ENCODE assay signal across 8 cellular contexts in the genomic region with DNA sequence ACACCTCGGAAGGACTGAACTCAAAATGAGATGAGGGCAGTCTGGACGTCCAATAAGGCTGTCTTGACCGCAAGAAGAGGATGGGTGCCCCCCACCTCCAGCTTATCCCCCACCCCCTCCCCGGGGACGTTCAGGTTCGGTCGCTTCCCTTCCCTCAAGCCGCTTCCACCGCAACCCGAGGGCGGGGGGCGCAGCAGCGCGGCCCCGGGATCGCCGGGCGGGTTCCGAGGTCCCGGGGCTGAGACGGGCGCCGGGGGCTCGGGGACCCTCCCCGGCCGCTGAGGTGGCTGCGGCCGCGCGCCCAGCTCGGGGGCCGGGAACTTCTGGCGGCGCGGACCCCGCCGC. TPM values are rescaled to one million over a fixed set of nuclear protein-coding genes. Genes with fewer than 3 reads are reported as not detected.
DNase-seq lines count a peak whose midpoint lies in the region; ATAC-seq and TF ChIP-seq lines count a peak whose summit lies in the region.

No MANE protein-coding gene starts in this region.

- no peak for TF ChIP-seq CTCF in OCI-LY3 (IDR thresholded peaks at IDR 0.05; ENCODE audit: low read depth, low read length)
- no peak for TF ChIP-seq CTCF in endothelial cell (IDR thresholded peaks at IDR 0.05; ENCODE audit: unreplicated experiment)
- no peak for TF ChIP-seq CTCF in nephron progenitor cell (IDR thresholded peaks at IDR 0.05)

- peaks cover 28% of the 10 kb centered on the region for H3K79me2 ChIP-seq in OCI-LY3 (ENCODE audit: low read length)

- H3K36me3 ChIP-seq in BLaER1 treated with 17β-estradiol and CSF1 and Interleukin-3, amounts not matched to agents 10 nM and 100 nM = peaks cover 0 to 54% (median 29%) of the 10 kb centered on the region in 11 experiments; a peak in 14 of 22 replicates
- H3K36me3 ChIP-seq in OCI-LY3 (replicated peaks; ENCODE audit: low read depth, low read length) = peaks cover 20% of the 10 kb centered on the region

- peak overlapping the region; percentile 70 to 89 (median 82) for H3K4me2 ChIP-seq in BLaER1 treated with 17β-estradiol and CSF1 and Interleukin-3, amounts not matched to agents 10 nM and 100 nM
- H3K4me2 ChIP-seq in OCI-LY3 (ENCODE audit: low read length) = peak overlapping the region; percentile 87

- H3K27ac Mint-ChIP-seq in endothelial cell (ENCODE audit: unreplicated experiment) = no peak overlapping the region
- peak overlapping the region; percentile 96 for H3K27ac Mint-ChIP-seq in nephron progenitor cell

- H3K36me3 Mint-ChIP-seq in endothelial cell (ENCODE audit: low read depth, unreplicated experiment) (peaks cover 13% of the 10 kb centered on the region), nephron progenitor cell (ENCODE audit: low read depth) (peaks cover 65% of the 10 kb centered on the region)

- peak; percentile 14 for ATAC-seq in GM21526 (IDR thresholded peaks at IDR 0.05; ENCODE audit: low FRiP score, unreplicated experiment)
- no peak for ATAC-seq in GM18511 (IDR thresholded peaks at IDR 0.05; ENCODE audit: unreplicated experiment)

- H3K9ac ChIP-seq in BLaER1 treated with 17β-estradiol and CSF1 and Interleukin-3, amounts not matched to agents 10 nM and 100 nM = peak overlapping the region; percentile 95 to 97 (median 96)
- peak overlapping the region; percentile 81 for H3K9ac ChIP-seq in OCI-LY3 (ENCODE audit: low read length)

- peaks cover 5 to 35% (median 24%) of the 10 kb centered on the region in 11 experiments; a peak in 20 of 22 replicates for H3K9me3 ChIP-seq in BLaER1 treated with 17β-estradiol and CSF1 and Interleukin-3, amounts not matched to agents 10 nM and 100 nM (replicated peaks in 1 of 11)
- no peaks in the 10 kb centered on the region for H3K9me3 ChIP-seq in OCI-LY3 (ENCODE audit: insufficient read depth, low read length)

- H4K20me1 ChIP-seq in BLaER1 treated with 17β-estradiol and CSF1 and Interleukin-3, amounts not matched to agents 10 nM and 100 nM = peaks cover 0 to 15% (median 0%) of the 10 kb centered on the region in 11 experiments; a peak in 5 of 22 replicates
- H4K20me1 ChIP-seq in OCI-LY3 (ENCODE audit: insufficient read depth, low read length) = no peaks in the 10 kb centered on the region

- DNase-seq in endothelial cell (ENCODE audit: low spot score) (no peak), nephron progenitor cell (no peak), NCI-H2227 (lab: John Stamatoyannopoulos, UW; ENCODE audit: unreplicated experiment) (no peak), NCI-H1092 (lab: John Stamatoyannopoulos, UW) (no peak)

- H3K27me3 ChIP-seq in BLaER1 treated with 17β-estradiol and CSF1 and Interleukin-3, amounts not matched to agents 10 nM and 100 nM = no peaks in the 10 kb centered on the region
- no peaks in the 10 kb centered on the region for H3K27me3 ChIP-seq in OCI-LY3 (ENCODE audit: low read depth, low read length)

- peak overlapping the region; percentile 81 to 98 (median 88) for H3K4me3 ChIP-seq in BLaER1 treated with 17β-estradiol and CSF1 and Interleukin-3, amounts not matched to agents 10 nM and 100 nM
- H3K4me3 ChIP-seq in OCI-LY3 (ENCODE audit: low read length) = peak overlapping the region; percentile 93

- H3K4me1 Mint-ChIP-seq in endothelial cell (ENCODE audit: unreplicated experiment) (peaks cover 28% of the 10 kb centered on the region), nephron progenitor cell (peaks cover 46% of the 10 kb centered on the region)

- H3K4me3 Mint-ChIP-seq in endothelial cell (ENCODE audit: unreplicated experiment) = peak overlapping the region; percentile 88
- peak overlapping the region; percentile 87 for H3K4me3 Mint-ChIP-seq in nephron progenitor cell

- peak overlapping the region; percentile 86 for H2AFZ ChIP-seq in OCI-LY3 (ENCODE audit: low read depth, low read length)

- H3K4me1 ChIP-seq in BLaER1 treated with 17β-estradiol and CSF1 and Interleukin-3, amounts not matched to agents 10 nM and 100 nM = peaks cover 21 to 33% (median 22%) of the 10 kb centered on the region in 10 experiments
- H3K4me1 ChIP-seq in OCI-LY3 (ENCODE audit: low read length) = peaks cover 23% of the 10 kb centered on the region

- peaks cover 8% of the 10 kb centered on the region for H3K27me3 Mint-ChIP-seq in endothelial cell (ENCODE audit: unreplicated experiment)
- H3K27me3 Mint-ChIP-seq in nephron progenitor cell (ENCODE audit: low read depth, poor library complexity) = peaks cover 3% of the 10 kb centered on the region

- peak overlapping the region; percentile 81 to 97 (median 95) for H3K27ac ChIP-seq in BLaER1 treated with 17β-estradiol and CSF1 and Interleukin-3, amounts not matched to agents 10 nM and 100 nM
- H3K27ac ChIP-seq in OCI-LY3 (ENCODE audit: low read length) = peak overlapping the region; percentile 41; the same call in 1 of the 2 replicates

- no peaks in the 10 kb centered on the region for H3K9me3 Mint-ChIP-seq in endothelial cell (ENCODE audit: unreplicated experiment)
- H3K9me3 Mint-ChIP-seq in nephron progenitor cell = peaks cover 48% of the 10 kb centered on the region

RNA-seq across cellular contexts. Expression of gene USP46, which starts 0.5 kb away (rescaled TPM):
- 32.4 TPM for total RNA-seq in endothelial cell (ENCODE audit: unreplicated experiment)
